Comparison of ENCODE assay signal across 34 cellular contexts in the genomic region with DNA sequence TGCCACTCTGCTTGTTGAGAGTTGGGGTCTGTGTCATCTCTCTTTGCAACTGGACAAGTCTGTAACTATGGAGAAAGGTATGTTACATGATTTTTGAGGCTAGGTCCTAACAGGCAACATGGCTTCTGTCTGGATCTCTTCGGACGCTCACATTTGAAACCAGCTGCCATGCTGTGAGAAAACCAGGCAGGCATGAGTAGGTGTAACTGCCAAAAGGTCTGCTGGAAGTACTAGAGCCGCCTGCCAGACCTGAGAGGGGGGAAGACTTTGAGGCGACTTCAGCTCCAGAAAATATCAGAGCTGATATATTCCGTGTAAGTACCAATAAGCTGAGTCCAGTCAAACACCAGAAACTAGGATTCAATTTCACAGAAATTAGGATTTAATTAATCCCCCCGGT.
"Had no signal": no experiment of that assay in that cellular context is flagged by ENCODE, and none has a peak within 500 bp of the region (broad histone marks: within the 10 kb centered on the region; RNA-seq: fewer than 3 reads in every experiment).

No MANE protein-coding gene starts in this region.

- DNase-seq: Karpas-422, Kasumi-1, MG63, MM.1S, MV-4-11, NCI-H1048, NCI-H1092, NCI-H1092 treated with DMSO at 0.1 percent for 48 hours, NCI-H1105, NCI-H1105 treated with DMSO at 0.1 percent for 48 hours, NCI-H1417, NCI-H1417 treated with DMSO at 0.1 percent for 48 hours, NCI-H1436, NCI-H1436 treated with DMSO at 0.1 percent for 48 hours, NCI-H146, NCI-H1694, NCI-H1694 treated with DMSO at 0.1 percent for 48 hours, NCI-H187, NCI-H187 treated with DMSO at 0.1 percent for 48 hours, NCI-H1930, NCI-H2029, NCI-H2029 treated with DMSO at 0.1 percent for 48 hours, NCI-H2081, NCI-H2081 treated with DMSO at 0.1 percent for 48 hours, NCI-H2107, NCI-H2171, NCI-H2227 treated with DMSO at 0.1 percent for 48 hours, NCI-H226, NCI-H345, NCI-H446, NCI-H446 treated with DMSO at 0.1 percent for 48 hours, NCI-H510A, NCI-H510A treated with DMSO at 0.1 percent for 48 hours had no signal

- H3K27me3 ChIP-seq: MG63 had no signal

- H3K27ac ChIP-seq: KMS-11 had no signal

- H3K36me3 ChIP-seq: MG63 had no signal

- H3K4me3 ChIP-seq: MG63 had no signal

- H3K4me2 ChIP-seq: KMS-11 had no signal
